In the genomic region with DNA sequence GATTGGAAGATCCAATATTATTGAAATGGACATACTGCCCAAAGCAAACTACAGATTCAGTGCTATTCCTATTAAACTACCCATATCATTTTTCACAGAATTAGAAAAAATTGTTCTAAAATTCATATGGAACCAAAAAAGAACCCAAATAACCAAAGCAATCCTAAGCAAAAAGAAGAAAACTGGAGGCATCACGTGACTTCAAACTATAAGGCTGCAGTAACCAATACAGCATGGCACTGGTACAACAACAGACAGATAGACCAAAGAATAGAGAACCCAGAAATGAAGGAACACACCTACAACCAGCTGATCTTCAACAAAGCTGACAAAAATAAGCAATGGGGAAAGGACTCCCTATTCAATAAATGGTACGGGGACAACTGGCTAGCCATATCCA, we compare ENCODE assay signal across 28 cellular contexts.
"Had no signal": no experiment of that assay in that cellular context is flagged by ENCODE, and none has a peak within 500 bp of the region (broad histone marks: within the 10 kb centered on the region; RNA-seq: fewer than 3 reads in every experiment).

No MANE protein-coding gene starts in this region.

- H3K27ac ChIP-seq: colonic mucosa, coronary artery, dorsolateral prefrontal cortex, epithelial cell of prostate, esophagus muscularis mucosa, esophagus squamous epithelium, foreskin keratinocyte, gastrocnemius medialis, gastroesophageal sphincter, heart left ventricle, heart right ventricle had no signal

- H3K4me1 ChIP-seq: colonic mucosa, esophagus muscularis mucosa, esophagus squamous epithelium, foreskin keratinocyte, gastrocnemius medialis, gastroesophageal sphincter, heart left ventricle, heart right ventricle had no signal

- H3K36me3 ChIP-seq: colonic mucosa, esophagus muscularis mucosa, esophagus squamous epithelium, gastrocnemius medialis, gastroesophageal sphincter, heart left ventricle, heart right ventricle had no signal

- FAIRE-seq: colon, endometrium, endothelial cell of umbilical vein, frontal cortex had no signal

- ATAC-seq: effector memory CD8-positive, alpha-beta T cell; esophagus mucosa; foreskin keratinocyte; gastrocnemius medialis; gastroesophageal sphincter; heart left ventricle; heart right ventricle had no signal

- H3K27me3 ChIP-seq: colonic mucosa, esophagus muscularis mucosa, esophagus squamous epithelium, foreskin keratinocyte, gastrocnemius medialis, gastroesophageal sphincter, heart left ventricle, heart right ventricle had no signal

- DNase-seq: colonic mucosa; cortex of kidney; dermis blood vessel endothelial cell; dorsolateral prefrontal cortex; effector CD4-positive, alpha-beta T cell; effector CD8-positive, alpha-beta T cell; effector memory CD4-positive, alpha-beta T cell; effector memory CD8-positive, alpha-beta T cell; endodermal cell; erythroblast; esophagus squamous epithelium; foreskin fibroblast; foreskin keratinocyte; foreskin melanocyte; gastrocnemius medialis; glutamatergic neuron; head of caudate nucleus; heart left ventricle; heart right ventricle had no signal

- H3K9me3 ChIP-seq: colonic mucosa, esophagus squamous epithelium, gastrocnemius medialis had no signal

- H3K4me3 ChIP-seq: colonic mucosa, coronary artery, dorsolateral prefrontal cortex, esophagus muscularis mucosa, esophagus squamous epithelium, gastrocnemius medialis, gastroesophageal sphincter, heart left ventricle, heart right ventricle had no signal
